In genomic region chr20:47598911-47599745, GRCh38 we compare ENCODE assay signal across 26 cellular contexts.
DNase-seq lines count a peak whose midpoint lies in the region; ATAC-seq, FAIRE-seq and TF ChIP-seq lines count a peak whose summit lies in the region.
"Had no signal": no experiment of that assay in that cellular context is flagged by ENCODE, and none has a peak within 500 bp of the region (broad histone marks: within the 10 kb centered on the region; RNA-seq: fewer than 3 reads in every experiment).

No MANE protein-coding gene starts in this region.

- H3K4me1 Mint-ChIP-seq in CD4-positive, CD25-positive, alpha-beta regulatory T cell: peaks cover 25 to 64% (median 49%) of the 10 kb centered on the region in 4 donors

- H3K36me3 ChIP-seq in A673 (ENCODE audit: insufficient read depth, low read length, poor library complexity, severe bottlenecking) (no peaks in the 10 kb centered on the region), OCI-LY7 (ENCODE audit: insufficient read depth, low read length) (peaks cover 65% of the 10 kb centered on the region), GM12878 (ENCODE audit: control insufficient read depth in 2 of 2, insufficient read depth in 2 of 2, low read length in 1 of 2) (peaks cover 1 to 22% of the 10 kb centered on the region in 2 experiments), GM23248 (ENCODE audit: low read depth) (no peaks in the 10 kb centered on the region)
- H3K36me3 ChIP-seq in CD4-positive, CD25-positive, alpha-beta regulatory T cell (ENCODE audit: control insufficient read depth, insufficient read depth, low read length): peaks cover 4% of the 10 kb centered on the region
- H3K36me3 ChIP-seq: colonic mucosa, lower lobe of right lung, Peyer's patch, suprapubic skin, upper lobe of left lung had no signal

- peak overlapping the region in 2 of 3 donors; percentile 14 to 26 for H3K27ac Mint-ChIP-seq in CD4-positive, CD25-positive, alpha-beta regulatory T cell
- H3K27ac Mint-ChIP-seq: natural killer cell treated with Interleukin-12 subunit alpha and Interleukin-12 subunit beta and Interleukin-15 and Interleukin-18, amount 100 ng/mL, for 72 hours; T-helper 2 cell treated with Interferon-gamma antibody and Interleukin-4, amounts not matched to agents 5 μg/mL and 100 μg/mL, for 36 hours had no signal

- TF ChIP-seq CTCF in A673 (conservative IDR thresholded peaks at IDR 0.05; ENCODE audit: low read depth, low read length) (no peak), OCI-LY7 (conservative IDR thresholded peaks at IDR 0.05; ENCODE audit: low read length) (no peak), GM12878 (IDR thresholded peaks at IDR 0.05 in 2 of 3, conservative IDR thresholded peaks at IDR 0.05 in 1 of 3; ENCODE audit: control insufficient read depth in 2 of 3, extremely low read depth in 1 of 3, insufficient read depth in 1 of 3, low read depth in 3 of 3, low read length in 3 of 3) (no peak)

- H3K27me3 ChIP-seq in A673 (replicated peaks; ENCODE audit: insufficient read depth, low read depth, low read length, poor library complexity) (no peaks in the 10 kb centered on the region), GM12878 (replicated peaks in 1 of 2; ENCODE audit: control insufficient read depth in 2 of 2, insufficient read depth in 2 of 2, low read length in 1 of 2) (no peaks in the 10 kb centered on the region), GM23248 (replicated peaks; ENCODE audit: insufficient read depth) (no peaks in the 10 kb centered on the region)
- H3K27me3 ChIP-seq in CD4-positive, CD25-positive, alpha-beta regulatory T cell (ENCODE audit: control insufficient read depth, insufficient read depth, low read length): no peaks in the 10 kb centered on the region
- H3K27me3 ChIP-seq: colonic mucosa, Peyer's patch, suprapubic skin, upper lobe of left lung had no signal

- no peak for TF ChIP-seq POLR2A in GM12878 (IDR thresholded peaks at IDR 0.05; ENCODE audit: low read depth, low read length)

- H3K9me3 Mint-ChIP-seq in CD4-positive, CD25-positive, alpha-beta regulatory T cell: no peaks in the 10 kb centered on the region
- H3K9me3 Mint-ChIP-seq: natural killer cell treated with Interleukin-12 subunit alpha and Interleukin-12 subunit beta and Interleukin-15 and Interleukin-18, amount 100 ng/mL, for 72 hours; T-helper 2 cell treated with Interferon-gamma antibody and Interleukin-4, amounts not matched to agents 5 μg/mL and 100 μg/mL, for 36 hours had no signal

- H3K4me1 ChIP-seq in A673 (ENCODE audit: insufficient read depth, low read length, poor library complexity, severe bottlenecking): peaks cover 34% of the 10 kb centered on the region
- no peaks in the 10 kb centered on the region for H3K4me1 ChIP-seq in CD4-positive, CD25-positive, alpha-beta regulatory T cell (ENCODE audit: control insufficient read depth, insufficient read depth, low read length, poor library complexity, severe bottlenecking)
- H3K4me1 ChIP-seq in OCI-LY7 (ENCODE audit: insufficient read depth, low read length, poor library complexity, severe bottlenecking): no peaks in the 10 kb centered on the region
- H3K4me1 ChIP-seq in GM12878 (ENCODE audit: control insufficient read depth, insufficient read depth, low read length): no peaks in the 10 kb centered on the region
- H3K4me1 ChIP-seq in GM23248 (ENCODE audit: insufficient read depth): peaks cover 12% of the 10 kb centered on the region; the same call in 1 of the 2 replicates
- H3K4me1 ChIP-seq: colonic mucosa, Peyer's patch had no signal

- RAD21 ChIA-PET in GM12878 (lab: Charles Lee; ENCODE audit: unreplicated experiment): interaction anchor here (0.6 kb wide), 1 partner anchor 145 kb away, joined by 3 read pairs; no protein-coding TSS in a partner anchor

- H4K20me1 ChIP-seq in OCI-LY7 (ENCODE audit: insufficient read depth, low read length) (peaks cover 26% of the 10 kb centered on the region), GM12878 (ENCODE audit: control insufficient read depth, insufficient read depth) (no peaks in the 10 kb centered on the region; the same call in 1 of the 2 replicates), GM23248 (ENCODE audit: insufficient read depth) (no peaks in the 10 kb centered on the region)

- H3K4me3 Mint-ChIP-seq in CD4-positive, CD25-positive, alpha-beta regulatory T cell: peak overlapping the region in 1 of 4 donors; percentile 13
- H3K4me3 Mint-ChIP-seq: natural killer cell treated with Interleukin-12 subunit alpha and Interleukin-12 subunit beta and Interleukin-15 and Interleukin-18, amount 100 ng/mL, for 72 hours; T-helper 2 cell treated with Interferon-gamma antibody and Interleukin-4, amounts not matched to agents 5 μg/mL and 100 μg/mL, for 36 hours had no signal

- peaks cover 30% of the 10 kb centered on the region for H3K36me3 Mint-ChIP-seq in CD4-positive, CD25-positive, alpha-beta regulatory T cell
- H3K36me3 Mint-ChIP-seq: natural killer cell treated with Interleukin-12 subunit alpha and Interleukin-12 subunit beta and Interleukin-15 and Interleukin-18, amount 100 ng/mL, for 72 hours had no signal

- H3K9me2 ChIP-seq in OCI-LY7 (ENCODE audit: insufficient read depth, low read length) (no peaks in the 10 kb centered on the region), GM23248 (ENCODE audit: insufficient read depth) (no peaks in the 10 kb centered on the region)

- H3K9ac ChIP-seq in GM12878 (ENCODE audit: control insufficient read depth, insufficient read depth, low read length) (no peak overlapping the region), GM23248 (no peak overlapping the region)

- no peak for TF ChIP-seq RAD21 in GM12878 (IDR thresholded peaks at IDR 0.05; ENCODE audit: insufficient read depth, low read depth, low read length)

- H3K79me2 ChIP-seq in OCI-LY7 (ENCODE audit: insufficient read depth, low read depth, low read length): peaks cover 84% of the 10 kb centered on the region
- peaks cover 75% of the 10 kb centered on the region for H3K79me2 ChIP-seq in GM12878 (ENCODE audit: control insufficient read depth, insufficient read depth, low read length)
- H3K79me2 ChIP-seq in GM23248 (ENCODE audit: insufficient read depth): peaks cover 96% of the 10 kb centered on the region

- H3F3A ChIP-seq in GM23248 (ENCODE audit: insufficient read depth): no peaks in the 10 kb centered on the region

- H3K27ac ChIP-seq in A673 (ENCODE audit: low read depth, low read length, poor library complexity, severe bottlenecking) (peak overlapping the region; percentile 11), OCI-LY7 (ENCODE audit: low read depth, low read length, poor library complexity, severe bottlenecking) (no peak overlapping the region), GM12878 (ENCODE audit: control insufficient read depth, insufficient read depth) (no peak overlapping the region), GM23248 (no peak overlapping the region)
- H3K27ac ChIP-seq in CD4-positive, CD25-positive, alpha-beta regulatory T cell (ENCODE audit: insufficient read depth, low read length, poor library complexity, severe bottlenecking): no peak overlapping the region
- H3K27ac ChIP-seq: colonic mucosa, epithelial cell of prostate, lower lobe of right lung, Peyer's patch, suprapubic skin, upper lobe of left lung had no signal

- in situ Hi-C loops in GM12878 (cut with MboI) (no loop called here), GM23248 (cut with MboI) (no loop called here)

- BruUV-seq in A673 (replicated peaks; lab: Mats Ljungman, UMichigan): no TSS peak
- BruUV-seq in OCI-LY7 (replicated peaks; lab: Mats Ljungman, UMichigan): TSS peak; percentile 20
- TSS peak; percentile 28 for BruUV-seq in GM12878 (replicated peaks; lab: Mats Ljungman, UMichigan)

- H3K27me3 Mint-ChIP-seq in CD4-positive, CD25-positive, alpha-beta regulatory T cell: no peaks in the 10 kb centered on the region
- H3K27me3 Mint-ChIP-seq: natural killer cell treated with Interleukin-12 subunit alpha and Interleukin-12 subunit beta and Interleukin-15 and Interleukin-18, amount 100 ng/mL, for 72 hours had no signal

- H2AFZ ChIP-seq in OCI-LY7 (ENCODE audit: low read length) (no peak overlapping the region), GM12878 (ENCODE audit: control insufficient read depth, low read depth, low read length) (no peak overlapping the region), GM23248 (no peak overlapping the region)

- no peak for ATAC-seq in CD4-positive, CD25-positive, alpha-beta regulatory T cell (ENCODE audit: low read depth in 2 of 2)
- no peak for ATAC-seq in GM12878
- ATAC-seq in GM21786 (IDR thresholded peaks at IDR 0.05; ENCODE audit: unreplicated experiment): no peak
- ATAC-seq: lower lobe of right lung; natural killer cell treated with Interleukin-12 subunit alpha and Interleukin-12 subunit beta and Interleukin-15 and Interleukin-18, amount 100 ng/mL, for 72 hours had no signal

- no peaks in the 10 kb centered on the region for H3K9me3 ChIP-seq in A673 (ENCODE audit: low read depth, low read length, poor library complexity, severe bottlenecking)
- H3K9me3 ChIP-seq in CD4-positive, CD25-positive, alpha-beta regulatory T cell (ENCODE audit: control insufficient read depth in 2 of 2, low read length in 2 of 2): no peaks in the 10 kb centered on the region
- no peaks in the 10 kb centered on the region for H3K9me3 ChIP-seq in OCI-LY7 (ENCODE audit: low read length)
- no peaks in the 10 kb centered on the region; the same call in 2 of the 3 replicates for H3K9me3 ChIP-seq in GM12878 (replicated peaks; ENCODE audit: control insufficient read depth, insufficient read depth, low read length)
- no peaks in the 10 kb centered on the region for H3K9me3 ChIP-seq in GM23248 (ENCODE audit: low read depth)
- H3K9me3 ChIP-seq: colonic mucosa, lower lobe of right lung, Peyer's patch, suprapubic skin, upper lobe of left lung had no signal

- H3K4me2 ChIP-seq in OCI-LY7 (ENCODE audit: low read length) (no peak overlapping the region), GM12878 (ENCODE audit: control insufficient read depth, insufficient read depth) (no peak overlapping the region), GM23248 (ENCODE audit: unreplicated experiment) (no peak overlapping the region)

- no peak overlapping the region for H3K4me3 ChIP-seq in A673 (ENCODE audit: low read depth, low read length, poor library complexity, severe bottlenecking)
- H3K4me3 ChIP-seq in CD4-positive, CD25-positive, alpha-beta regulatory T cell (ENCODE audit: low read depth, low read length): no peak overlapping the region
- H3K4me3 ChIP-seq in OCI-LY7 (ENCODE audit: low read depth, low read length, poor library complexity, severe bottlenecking): no peak overlapping the region
- no peak overlapping the region for H3K4me3 ChIP-seq in GM12878
- H3K4me3 ChIP-seq in GM23248: no peak overlapping the region
- H3K4me3 ChIP-seq: colonic mucosa, lower lobe of right lung, Peyer's patch, suprapubic skin, upper lobe of left lung had no signal

- CTCF ChIA-PET in A673 (lab: Charles Lee) (no interaction called here), OCI-LY7 (lab: Charles Lee; ENCODE audit: unreplicated experiment) (no interaction called here), GM12878 (lab: Yijun Ruan, JAX) (interaction anchor here (1.0 to 1.2 kb wide), 2 partner anchors 16 to 98 kb away, joined by 3 read pairs; partner anchors contain the start of gene NCOA3)

- intact Hi-C loops in A673 (cut with micrococcal nuclease; ENCODE audit: unreplicated experiment): no loop called here
- intact Hi-C loops in OCI-LY7 (cut with micrococcal nuclease; ENCODE audit: unreplicated experiment): no loop called here
- intact Hi-C loops in GM12878 (cut with micrococcal nuclease; ENCODE audit: unreplicated experiment): no loop called here

- over 99% methylated on average over 7 of the region's 7 CpGs for WGBS in GM12878 (ENCODE audit: insufficient coverage, insufficient replicate concordance, low lambda C conversion rate, missing lambda C conversion rate)
- WGBS in GM23248 (ENCODE audit: low coverage in 1 of 2, low lambda C conversion rate in 2 of 2, missing lambda C conversion rate in 2 of 2), 2 experiments: 98% methylated on average over 7 of the region's 7 CpGs

- SMC1A ChIA-PET in GM12878 (lab: Charles Lee; ENCODE audit: uncharacterized antibody, unreplicated experiment): interaction anchor here (0.7 to 1.6 kb wide), 6 partner anchors 11 to 274 kb away, joined by 3 to 7 read pairs (median 4); no protein-coding TSS in a partner anchor

- TF ChIP-seq EP300 in GM12878 (IDR thresholded peaks at IDR 0.05; ENCODE audit: borderline replicate concordance in 1 of 2, control insufficient read depth in 1 of 2, low read depth in 2 of 2, low read length in 2 of 2): no peak

- DNase-seq in A673 (ENCODE audit: low spot score): no peak
- DNase-seq in CD4-positive, CD25-positive, alpha-beta regulatory T cell: no peak
- DNase-seq in OCI-LY7 (ENCODE audit: low spot score): no peak
- no peak for DNase-seq in GM12878 (ENCODE audit: low read depth, low spot score)
- DNase-seq in dedifferentiated amniotic fluid mesenchymal stem cell (ENCODE audit: extremely low spot score): no peak
- DNase-seq in NK-92 (lab: John Stamatoyannopoulos, UW; ENCODE audit: unreplicated experiment): no peak
- no peak for DNase-seq in GM23248
- DNase-seq: activated CD4-positive, CD25-positive, alpha-beta regulatory T cell treated with anti-CD3 and anti-CD28 coated beads, Interleukin-2, amount 50 U/mL, for 72 hours; activated effector memory CD4-positive, alpha-beta T cell treated with Interleukin-2 at 50 U/mL for 16 hours; colonic mucosa; effector memory CD4-positive, alpha-beta T cell; hippocampal formation; lower lobe of right lung; NCI-H146; NCI-H524 treated with DMSO at 0.1 percent for 48 hours; Peyer's patch; SHP77 treated with DMSO at 0.1 percent for 48 hours; stimulated activated naive CD4-positive, alpha-beta T cell; upper lobe of left lung had no signal

- POLR2A ChIA-PET in A673 (lab: Charles Lee; ENCODE audit: low non-redundant PET) (no interaction called here), OCI-LY7 (lab: Charles Lee) (interaction anchor here (0.5 to 1.6 kb wide), 3 partner anchors 14 to 72 kb away, joined by 3 to 5 read pairs (median 4); no protein-coding TSS in a partner anchor), GM12878 (lab: Charles Lee) (no interaction called here)

- FAIRE-seq in GM12878 (lab: Jason Lieb, UNC): no peak
- FAIRE-seq: astrocyte, D721Med had no signal
